Comparison of ENCODE assay signal across 1 cellular context in genomic region chr20:32337937-32338661, GRCh38.
TF ChIP-seq lines count a peak whose summit lies in the region.

No MANE protein-coding gene starts in this region.

TF ChIP-seq in GM12878, 131 proteins besides CTCF, POLR2A, EP300 and RAD21:
- no peak for TF ChIP-seq SMAD5 (IDR thresholded peaks at IDR 0.05; ENCODE audit: low read depth)
- peak; percentile 28; the same call in 1 of the 2 replicates for TF ChIP-seq RUNX3 (IDR thresholded peaks at IDR 0.05; ENCODE audit: low read length)
TF ChIP-seq in GM12878: peak in this region for 1.
